ENCODE assay signal across 9 cellular contexts in genomic region chr2:159617080-159617479, GRCh38. TPM values are rescaled to one million over a fixed set of nuclear protein-coding genes. Genes with fewer than 3 reads are reported as not detected.
DNase-seq lines count a peak whose midpoint lies in the region; ATAC-seq, FAIRE-seq and TF ChIP-seq lines count a peak whose summit lies in the region.
"Had no signal": no experiment of that assay in that cellular context is flagged by ENCODE, and none has a peak within 500 bp of the region (broad histone marks: within the 10 kb centered on the region; RNA-seq: fewer than 3 reads in every experiment).

No MANE protein-coding gene starts in this region.

- FAIRE-seq in H1 (lab: Jason Lieb, UNC), result peak; percentile 70

- no peak for TF ChIP-seq RAD21 in H1 (IDR thresholded peaks at IDR 0.05 in 1 of 2, conservative IDR thresholded peaks at IDR 0.05 in 1 of 2; ENCODE audit: low read depth in 2 of 2, low read length in 2 of 2)

- no peak overlapping the region for H2AK5ac ChIP-seq in H1 (ENCODE audit: low read depth, low read length)

- no peaks in the 10 kb centered on the region for H3K27me3 ChIP-seq in Loucy (ENCODE audit: insufficient read depth, low read length, poor library complexity, severe bottlenecking)
- no peaks in the 10 kb centered on the region for H3K27me3 ChIP-seq in H1 (replicated peaks in 1 of 4; ENCODE audit: control insufficient read depth in 3 of 4, extremely low read depth in 1 of 4, insufficient read depth in 3 of 4, low read length in 3 of 4)
- H3K27me3 ChIP-seq in CD8-positive, alpha-beta T cell (ENCODE audit: insufficient read depth, low read length), result no peaks in the 10 kb centered on the region

- H3K56ac ChIP-seq in H1 (replicated peaks; ENCODE audit: insufficient read length, low read depth, low read length), result peak overlapping the region; percentile 3

- H4K91ac ChIP-seq in H1 (replicated peaks; ENCODE audit: insufficient read length, low read length), result no peak overlapping the region

- H4K20me1 ChIP-seq in Loucy (ENCODE audit: insufficient read depth, low read length, poor library complexity, severe bottlenecking) (peaks cover 6% of the 10 kb centered on the region), H1 (replicated peaks in 1 of 2; ENCODE audit: control insufficient read depth in 1 of 2, insufficient read depth in 2 of 2, low read length in 2 of 2) (no peaks in the 10 kb centered on the region)

- POLR2A ChIA-PET in H1 (lab: Charles Lee; ENCODE audit: partially characterized antibody), result interaction anchor here (0.7 to 6.6 kb wide), 5 partner anchors 10 to 97 kb away, joined by 3 to 75 read pairs (median 4); partner anchors contain the start of gene MARCHF7
- POLR2A ChIA-PET in activated CD4-positive, alpha-beta memory T cell treated with anti-CD3 and anti-CD28 coated beads for 36 hours (lab: Charles Lee), result no interaction called here
- POLR2A ChIA-PET in CD8-positive, alpha-beta T cell (lab: Charles Lee), result no interaction called here

- H3K4me1 Mint-ChIP-seq in naive B cell, result peaks cover 12 to 28% (median 15%) of the 10 kb centered on the region in 3 donors
- peaks cover 8% of the 10 kb centered on the region for H3K4me1 Mint-ChIP-seq in activated CD4-positive, alpha-beta memory T cell treated with anti-CD3 and anti-CD28 coated beads for 36 hours (ENCODE audit: low read depth)
- peaks cover 17% of the 10 kb centered on the region for H3K4me1 Mint-ChIP-seq in CD8-positive, alpha-beta T cell (ENCODE audit: low read depth)

- no peak overlapping the region for H2BK120ac ChIP-seq in H1 (replicated peaks; ENCODE audit: low read depth, low read length)

- peak overlapping the region in 6 of 8 donors; percentile 85 to 96 (median 94) for H3K4me3 Mint-ChIP-seq in naive B cell
- no peak overlapping the region for H3K4me3 Mint-ChIP-seq in activated CD4-positive, alpha-beta memory T cell treated with anti-CD3 and anti-CD28 coated beads for 36 hours
- H3K4me3 Mint-ChIP-seq in CD8-positive, alpha-beta T cell, result no peak overlapping the region

- H3K4me3 ChIP-seq in Loucy (ENCODE audit: low read length, poor library complexity, severe bottlenecking) (no peak overlapping the region), H1 (ENCODE audit: extremely low read depth in 1 of 4, insufficient read depth in 2 of 4, low read depth in 3 of 4, low read length in 4 of 4) (peak overlapping the region; percentile 73 to 98 (median 86))
- no peak overlapping the region for H3K4me3 ChIP-seq in CD8-positive, alpha-beta T cell (ENCODE audit: low read depth, low read length)

- no peak for ATAC-seq in naive B cell (ENCODE audit: low read depth in 2 of 2)
- ATAC-seq in CD8-positive, alpha-beta T cell, result no peak

- H4K5ac ChIP-seq in H1 (ENCODE audit: insufficient read length, low read depth, low read length), result peak overlapping the region; percentile 97

- H3K27me3 Mint-ChIP-seq in naive B cell, result no peaks in the 10 kb centered on the region
- H3K27me3 Mint-ChIP-seq in activated CD4-positive, alpha-beta memory T cell treated with anti-CD3 and anti-CD28 coated beads for 36 hours, result peaks cover 18% of the 10 kb centered on the region
- H3K27me3 Mint-ChIP-seq in CD8-positive, alpha-beta T cell (ENCODE audit: low read depth), result peaks cover 20% of the 10 kb centered on the region

- CTCF ChIA-PET in H1 (lab: Charles Lee; ENCODE audit: partially characterized antibody), result interaction anchor here (1.0 kb wide), 1 partner anchor 95 kb away, joined by 3 read pairs; the partner anchor contains the start of gene MARCHF7
- CTCF ChIA-PET in activated CD4-positive, alpha-beta memory T cell treated with anti-CD3 and anti-CD28 coated beads for 36 hours (lab: Charles Lee), result interaction anchor here (0.9 kb wide), 1 partner anchor 498 kb away, joined by 3 read pairs; no protein-coding TSS in a partner anchor
- CTCF ChIA-PET in CD8-positive, alpha-beta T cell (lab: Charles Lee), result no interaction called here

- H3K79me2 ChIP-seq in Loucy (ENCODE audit: insufficient read depth, low read length), result peaks cover 30% of the 10 kb centered on the region
- H3K79me2 ChIP-seq in H1 (ENCODE audit: control insufficient read depth in 1 of 2, insufficient read depth in 2 of 2, low read length in 2 of 2), result peaks cover 6 to 40% of the 10 kb centered on the region in 2 experiments; a peak in 3 of 4 replicates

- TF ChIP-seq CTCF in Loucy (conservative IDR thresholded peaks at IDR 0.05; ENCODE audit: low read length), result no peak
- TF ChIP-seq CTCF in H1 (IDR thresholded peaks at IDR 0.05; ENCODE audit: control extremely low read depth in 1 of 3, insufficient read depth in 1 of 3, low read depth in 1 of 3, low read length in 3 of 3), result no peak
- TF ChIP-seq CTCF in CD8-positive, alpha-beta T cell (IDR thresholded peaks at IDR 0.05), result no peak

- no peaks in the 10 kb centered on the region; the same call in 1 of the 2 replicates for H3K23me2 ChIP-seq in H1 (ENCODE audit: low read depth, low read length)

- no peak for TF ChIP-seq EP300 in H1 (IDR thresholded peaks at IDR 0.05; ENCODE audit: borderline replicate concordance in 1 of 2, low read depth in 2 of 2, low read length in 2 of 2)

- 3% methylated on average over 4 of the region's 4 CpGs; no CpG with 5 or more reads in 1 of the 2 experiments for WGBS in H1 (ENCODE audit: extremely low coverage in 1 of 2, insufficient coverage in 1 of 2, insufficient read length in 1 of 2, insufficient replicate concordance in 2 of 2, low coverage in 1 of 2, low lambda C conversion rate in 2 of 2, missing lambda C conversion rate in 1 of 2), 2 experiments

- H3K23ac ChIP-seq in H1 (ENCODE audit: insufficient read length), result no peak overlapping the region

- no peaks in the 10 kb centered on the region for H3F3A ChIP-seq in Loucy (ENCODE audit: low read depth)

- intact Hi-C loops in activated CD4-positive, alpha-beta memory T cell treated with anti-CD3 and anti-CD28 coated beads for 36 hours (cut with micrococcal nuclease), result loop anchor here (5.0 to 10.0 kb wide), 2 partner anchors 95 to 348 kb away; partner anchors contain the start of gene MARCHF7
- intact Hi-C loops in CD8-positive, alpha-beta T cell (cut with DNase I, micrococcal nuclease), result loop anchor here in 1 of 2 experiments (5.0 to 10.0 kb wide), 3 partner anchors 95 to 288 kb away; partner anchors contain the start of genes LY75 and MARCHF7

- H3K36me3 ChIP-seq in Loucy (ENCODE audit: insufficient read depth, low read length), result no peaks in the 10 kb centered on the region
- no peaks in the 10 kb centered on the region for H3K36me3 ChIP-seq in H1 (ENCODE audit: control insufficient read depth in 2 of 4, insufficient read depth in 4 of 4, low read length in 3 of 4)
- H3K36me3 ChIP-seq in CD8-positive, alpha-beta T cell (ENCODE audit: insufficient read depth, low read length), result no peaks in the 10 kb centered on the region

- no peak overlapping the region for H4K8ac ChIP-seq in H1 (ENCODE audit: extremely low read depth, insufficient read depth, low read length)

- H3K4me1 ChIP-seq in Loucy (ENCODE audit: insufficient read depth, low read length, poor library complexity, severe bottlenecking) (peaks cover 29% of the 10 kb centered on the region), H1 (replicated peaks in 1 of 4; ENCODE audit: control insufficient read depth in 3 of 4, insufficient read depth in 4 of 4, low read length in 3 of 4) (peaks cover 0 to 6% (median 2%) of the 10 kb centered on the region in 4 experiments; a peak in 2 of 7 replicates)
- H3K4me1 ChIP-seq in CD8-positive, alpha-beta T cell (ENCODE audit: insufficient read depth, low read length), result no peaks in the 10 kb centered on the region

- peaks cover 0 to 8% of the 10 kb centered on the region in 2 donors for H3K36me3 Mint-ChIP-seq in naive B cell
- peaks cover 2% of the 10 kb centered on the region for H3K36me3 Mint-ChIP-seq in activated CD4-positive, alpha-beta memory T cell treated with anti-CD3 and anti-CD28 coated beads for 36 hours
- H3K36me3 Mint-ChIP-seq in CD8-positive, alpha-beta T cell, result peaks cover 3% of the 10 kb centered on the region

- H3K4ac ChIP-seq in H1 (replicated peaks; ENCODE audit: insufficient read length, low read depth, low read length), result no peak overlapping the region

- H3K27ac ChIP-seq in H1 (ENCODE audit: low read depth, low read length), result 0 out of 2 replicates have a peak overlapping the region, but pooled peaks have one; percentile 95
- H3K27ac ChIP-seq in CD8-positive, alpha-beta T cell (ENCODE audit: low read depth, low read length), result no peak overlapping the region

- H3K27ac Mint-ChIP-seq in naive B cell, result peak overlapping the region in 1 of 6 donors; percentile 16
- no peak overlapping the region for H3K27ac Mint-ChIP-seq in activated CD4-positive, alpha-beta memory T cell treated with anti-CD3 and anti-CD28 coated beads for 36 hours
- no peak overlapping the region for H3K27ac Mint-ChIP-seq in CD8-positive, alpha-beta T cell

- peak overlapping the region; percentile 4; the same call in 1 of the 2 replicates for H3K18ac ChIP-seq in H1 (ENCODE audit: extremely low read depth, low read length)

- H2BK20ac ChIP-seq in H1 (ENCODE audit: low read length), result no peak overlapping the region

- H3K9ac ChIP-seq in Loucy (ENCODE audit: low read depth, low read length, poor library complexity, severe bottlenecking) (no peak overlapping the region), H1 (replicated peaks in 1 of 4; ENCODE audit: extremely low read depth in 1 of 4, low read depth in 3 of 4, low read length in 3 of 4) (peak overlapping the region; percentile 48 to 97 (median 80); a peak in 6 of 7 replicates)

- no peaks in the 10 kb centered on the region for H3K9me3 Mint-ChIP-seq in naive B cell
- H3K9me3 Mint-ChIP-seq in activated CD4-positive, alpha-beta memory T cell treated with anti-CD3 and anti-CD28 coated beads for 36 hours, result no peaks in the 10 kb centered on the region
- H3K9me3 Mint-ChIP-seq in CD8-positive, alpha-beta T cell, result no peaks in the 10 kb centered on the region
- H3K9me3 Mint-ChIP-seq: stimulated activated naive CD8-positive, alpha-beta T cell treated with anti-CD3 and anti-CD28 coated beads, Interleukin-15, Interleukin-2, amounts not matched to agents 100 ng/mL and 50 ng/mL, for 24 hours had no signal

- H3K79me1 ChIP-seq in H1 (ENCODE audit: low read depth, low read length), result peaks cover 2% of the 10 kb centered on the region; the same call in 1 of the 2 replicates

- H3K9me2 ChIP-seq in Loucy (replicated peaks; ENCODE audit: low read depth, low read length), result no peaks in the 10 kb centered on the region

- no peak overlapping the region for H2BK15ac ChIP-seq in H1 (ENCODE audit: low read length)

- peak; percentile 28 for DNase-seq in A172 (ENCODE audit: low spot score)
- no peak for DNase-seq in H1 (ENCODE audit: low read depth in 1 of 2, low spot score in 2 of 2)
- DNase-seq in naive B cell, result no peak
- no peak for DNase-seq in NCI-H2107 (lab: John Stamatoyannopoulos, UW)
- no peak for DNase-seq in OCI-M1 (lab: John Stamatoyannopoulos, UW)
- DNase-seq in activated CD4-positive, alpha-beta memory T cell treated with anti-CD3 and anti-CD28 coated beads for 36 hours, result no peak
- no peak for DNase-seq in CD8-positive, alpha-beta T cell

- TF ChIP-seq POLR2A in H1 (IDR thresholded peaks at IDR 0.05; ENCODE audit: control extremely low read depth in 1 of 2, low read depth in 2 of 2, low read length in 2 of 2), result no peak

- no peak overlapping the region for H3K14ac ChIP-seq in H1 (ENCODE audit: insufficient read length)

- H2BK12ac ChIP-seq in H1 (ENCODE audit: low read depth, low read length), result no peak overlapping the region

- H2BK5ac ChIP-seq in H1 (ENCODE audit: low read depth, low read length), result no peak overlapping the region

- H2AFZ ChIP-seq in Loucy (ENCODE audit: low read length) (no peak overlapping the region), H1 (ENCODE audit: low read length) (no peak overlapping the region)

- H3K4me2 ChIP-seq in Loucy (ENCODE audit: low read depth, low read length, poor library complexity, severe bottlenecking) (peak overlapping the region; percentile 87), H1 (ENCODE audit: insufficient read depth in 1 of 2, low read depth in 2 of 2, low read length in 2 of 2) (peak overlapping the region; percentile 69 to 75)

- H3K9me3 ChIP-seq in Loucy (ENCODE audit: insufficient read depth, low read depth, low read length), result no peaks in the 10 kb centered on the region
- H3K9me3 ChIP-seq in H1 (ENCODE audit: insufficient read depth in 2 of 2, low read depth in 1 of 2, low read length in 1 of 2), result no peaks in the 10 kb centered on the region
- no peaks in the 10 kb centered on the region for H3K9me3 ChIP-seq in CD8-positive, alpha-beta T cell (ENCODE audit: low read length)

RNA-seq across cellular contexts. Expression of gene BAZ2B, which starts 0.7 kb away (rescaled TPM):
- total RNA-seq in A172 (2014; rRNA removed; shearing (Covaris generic)), result 25.3 and 43.4 TPM in 2 replicates
- 46.3 and 48.8 TPM in 2 replicates for total RNA-seq in H1 (2021; fragmentation: NEBNext Ultra II Directional; extraction: Animal tissue kit (Norgen Biotek cat#: 25700))
- polyA plus RNA-seq in H1 (2011; rRNA removed), result 13.2 and 15.2 TPM in 2 replicates
- 12.1 TPM for polyA plus RNA-seq in H1 (2011; cell fraction: cytosol; rRNA removed)
- 53.2 TPM for polyA plus RNA-seq in H1 (2011; cell fraction: nucleus; rRNA removed)
- polyA plus RNA-seq in H1 (2012, experiment 1 of 2), result 13.6 to 34.4 TPM (median 18.7 TPM) in 4 replicates
- 1.0 TPM for polyA plus RNA-seq in H1 (2012, experiment 2 of 2)
- polyA plus RNA-seq in H1 (2013, experiment 1 of 2), result 15.6 TPM
- 14.0 TPM for polyA plus RNA-seq in H1 (2013, experiment 2 of 2)
- 181 and 183 TPM in 2 replicates for polyA minus RNA-seq in H1 (2011; rRNA and poly(A)+ RNA removed)
- 36.9 TPM for polyA minus RNA-seq in H1 (2011; cell fraction: cytosol; rRNA and poly(A)+ RNA removed)
- 307 TPM for polyA minus RNA-seq in H1 (2011; cell fraction: nucleus; rRNA and poly(A)+ RNA removed)
- 10 to 100 TPM; 15.2 to 30.5 (median 23.1) TPM for polyA plus RNA-seq in naive B cell (ENCODE audit: low read depth in 6 of 6)
- 10 to 100 TPM in 1 of 2 experiments, 1 to 10 TPM in 1; 9.1 to 10.2 TPM for total RNA-seq in activated CD4-positive, alpha-beta memory T cell treated with anti-CD3 and anti-CD28 coated beads for 36 hours
- 10 to 100 TPM; 21.8 to 26.0 TPM for total RNA-seq in CD8-positive, alpha-beta T cell

Comparison
In these comparisons a context has a peak if more than half of its experiments do, and no peak if none do; other contexts are left out.
1. H3K4me3 ChIP-seq: peak in H1 (4 of 4); none in Loucy (single experiment) and CD8-positive, alpha-beta T cell (single experiment).
2. H3K4me3 Mint-ChIP-seq: peak in naive B cell (6 of 8); none in activated CD4-positive, alpha-beta memory T cell treated with anti-CD3 and anti-CD28 coated beads for 36 hours (single experiment) and CD8-positive, alpha-beta T cell (single experiment).